31 cellular contexts compared by ENCODE assay signal in the genomic region with DNA sequence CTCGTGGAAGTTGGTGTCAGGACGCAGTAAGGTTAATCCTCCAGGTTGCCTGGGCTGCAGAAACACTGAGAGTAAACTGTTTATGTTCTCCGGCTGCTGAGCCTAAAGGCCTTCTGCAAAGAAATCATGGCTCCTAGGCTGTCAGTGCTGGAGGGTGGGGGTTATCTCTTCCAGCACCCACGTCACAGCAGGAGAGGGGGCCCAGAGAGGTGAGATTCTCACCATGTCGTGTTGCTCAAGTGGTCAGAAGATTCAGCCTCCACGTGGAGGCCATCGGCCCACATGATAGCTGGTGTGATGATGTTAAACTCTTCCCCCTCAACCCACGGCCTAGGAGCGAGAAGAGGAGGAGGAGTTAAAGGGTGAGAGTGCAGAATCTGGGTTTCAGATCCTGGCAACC. TPM values are rescaled to one million over a fixed set of nuclear protein-coding genes. Genes with fewer than 3 reads are reported as not detected.
"Had no signal": no experiment of that assay in that cellular context is flagged by ENCODE, and none has a peak within 500 bp of the region (broad histone marks: within the 10 kb centered on the region; RNA-seq: fewer than 3 reads in every experiment).

No MANE protein-coding gene starts in this region.

- H3K79me2 ChIP-seq: parathyroid adenoma had no signal

- H3K36me3 Mint-ChIP-seq: activated CD4-positive, alpha-beta memory T cell treated with anti-CD3 and anti-CD28 coated beads for 36 hours; activated naive CD8-positive, alpha-beta T cell treated with anti-CD3 and anti-CD28 coated beads, Interleukin-2, amount 10 ng/mL, durations not matched to agents 7 days and 5 days had no signal

- H3K4me1 Mint-ChIP-seq: activated naive CD8-positive, alpha-beta T cell treated with anti-CD3 and anti-CD28 coated beads, Interleukin-2, amount 10 ng/mL, durations not matched to agents 7 days and 5 days had no signal

- H3K27ac Mint-ChIP-seq: activated CD4-positive, alpha-beta memory T cell treated with anti-CD3 and anti-CD28 coated beads for 36 hours; activated naive CD8-positive, alpha-beta T cell treated with anti-CD3 and anti-CD28 coated beads, Interleukin-2, amount 10 ng/mL, durations not matched to agents 7 days and 5 days; activated T-helper 1 cell treated with anti-CD3 and anti-CD28 coated beads, Interleukin-12 subunit alpha, Interleukin-12 subunit beta, Interleukin-2, Interleukin-4 antibody, amounts not matched to agents 30 ng/mL and 10 ng/mL and 1 ng/mL, durations not matched to agents 14 hours and 24 hours and 36 hours; dendritic cell treated with granulocyte-macrophage colony-stimulating factor and Interleukin-4, amounts not matched to agents 40 ng/mL and 50 ng/mL, for 4 days; endodermal cell had no signal

- H3K36me3 ChIP-seq: lower lobe of right lung, right atrium auricular region, tibial nerve had no signal

- H3K4me3 ChIP-seq: lower lobe of right lung, mucosa of descending colon, psoas muscle, right atrium auricular region, tibial nerve had no signal

- H3K4me1 ChIP-seq: tibial nerve had no signal

- H2AFZ ChIP-seq: parathyroid adenoma had no signal

- H3K9me3 Mint-ChIP-seq: activated CD4-positive, alpha-beta memory T cell treated with anti-CD3 and anti-CD28 coated beads for 36 hours; activated naive CD4-positive, alpha-beta T cell treated with anti-CD3 and anti-CD28 coated beads for 36 hours; activated naive CD8-positive, alpha-beta T cell treated with anti-CD3 and anti-CD28 coated beads, Interleukin-2, amount 10 ng/mL, durations not matched to agents 7 days and 5 days; activated T-helper 1 cell treated with anti-CD3 and anti-CD28 coated beads, Interleukin-12 subunit alpha, Interleukin-12 subunit beta, Interleukin-2, Interleukin-4 antibody, amounts not matched to agents 30 ng/mL and 10 ng/mL and 1 ng/mL, durations not matched to agents 14 hours and 24 hours and 36 hours; dendritic cell treated with granulocyte-macrophage colony-stimulating factor and Interleukin-4, amounts not matched to agents 40 ng/mL and 50 ng/mL, for 4 days; endodermal cell; neural crest cell had no signal

- ATAC-seq: esophagus mucosa, left lobe of liver, lower lobe of right lung, mucosa of descending colon, psoas muscle had no signal

- H3K9me3 ChIP-seq: lower lobe of right lung, mucosa of descending colon, psoas muscle, right atrium auricular region, tibial nerve had no signal

- H3K27me3 ChIP-seq: right atrium auricular region had no signal

- DNase-seq: activated CD4-positive, alpha-beta memory T cell treated with anti-CD3 and anti-CD28 coated beads for 36 hours; activated CD4-positive, alpha-beta T cell treated with anti-CD3 and anti-CD28 coated beads for 4 hours; activated CD8-positive, alpha-beta memory T cell treated with anti-CD3 and anti-CD28 coated beads, Interleukin-2, amount 50 U/mL, for 4 hours; activated effector memory CD4-positive, alpha-beta T cell treated with anti-CD3 and anti-CD28 coated beads, Interleukin-2, amount 50 U/mL, for 16 hours; activated naive CD4-positive, alpha-beta T cell treated with anti-CD3 and anti-CD28 coated beads for 36 hours; activated naive CD8-positive, alpha-beta T cell treated with anti-CD3 and anti-CD28 coated beads, Interleukin-2, amount 10 ng/mL, durations not matched to agents 7 days and 5 days; activated T-cell treated with anti-CD3 and anti-CD28 coated beads, Interleukin-2, amount 50 U/mL, for 1 hour; amygdala; central memory CD4-positive, alpha-beta T cell; endodermal cell; foreskin fibroblast; head of caudate nucleus; hypothalamus; lower lobe of right lung; mucosa of descending colon; occipital lobe; psoas muscle; stimulated activated CD4-positive, alpha-beta T cell treated with anti-CD3 and anti-CD28 coated beads, Interleukin-15, amount 100 ng/mL, for 24 hours; stimulated activated CD4-positive, alpha-beta T cell treated with anti-CD3 and anti-CD28 coated beads, Interleukin-2, amount 100 ng/mL, for 24 hours; stimulated activated naive CD4-positive, alpha-beta T cell had no signal

- H3K4me3 Mint-ChIP-seq: activated CD4-positive, alpha-beta memory T cell treated with anti-CD3 and anti-CD28 coated beads for 36 hours; activated naive CD4-positive, alpha-beta T cell treated with anti-CD3 and anti-CD28 coated beads for 36 hours; activated naive CD8-positive, alpha-beta T cell treated with anti-CD3 and anti-CD28 coated beads, Interleukin-2, amount 10 ng/mL, durations not matched to agents 7 days and 5 days; activated T-helper 1 cell treated with anti-CD3 and anti-CD28 coated beads, Interleukin-12 subunit alpha, Interleukin-12 subunit beta, Interleukin-2, Interleukin-4 antibody, amounts not matched to agents 30 ng/mL and 10 ng/mL and 1 ng/mL, durations not matched to agents 14 hours and 24 hours and 36 hours; dendritic cell treated with granulocyte-macrophage colony-stimulating factor and Interleukin-4, amounts not matched to agents 40 ng/mL and 50 ng/mL, for 4 days; endodermal cell; neural crest cell had no signal

- H3K27ac ChIP-seq: lower lobe of right lung, parathyroid adenoma, psoas muscle, right atrium auricular region, tibial nerve had no signal

RNA-seq across cellular contexts. Expression of a gene that starts 41.2 kb away (rescaled TPM):
- total RNA-seq: activated CD4-positive, alpha-beta memory T cell treated with anti-CD3 and anti-CD28 coated beads for 36 hours; activated CD8-positive, alpha-beta memory T cell treated with anti-CD3 and anti-CD28 coated beads for 36 hours; activated naive CD4-positive, alpha-beta T cell treated with anti-CD3 and anti-CD28 coated beads for 36 hours; activated naive CD8-positive, alpha-beta T cell treated with anti-CD3 and anti-CD28 coated beads, Interleukin-2, amount 10 ng/mL, durations not matched to agents 7 days and 5 days; activated T-helper 1 cell treated with anti-CD3 and anti-CD28 coated beads, Interleukin-12 subunit alpha, Interleukin-12 subunit beta, Interleukin-2, Interleukin-4 antibody, amounts not matched to agents 30 ng/mL and 10 ng/mL and 1 ng/mL, durations not matched to agents 14 hours and 24 hours and 36 hours; mesenteric fat pad; T-helper 1 cell treated with Interleukin-12 subunit alpha and Interleukin-12 subunit beta and Interleukin-4 antibody, amounts not matched to agents 30 ng/mL and 1 ng/mL, for 36 hours had no signal
